In genomic region chr22:46061431-46062231, GRCh38 we compare ENCODE assay signal across 12 cellular contexts.
DNase-seq lines count a peak whose midpoint lies in the region; ATAC-seq and TF ChIP-seq lines count a peak whose summit lies in the region.
"Had no signal": no experiment of that assay in that cellular context is flagged by ENCODE, and none has a peak within 500 bp of the region (broad histone marks: within the 10 kb centered on the region; RNA-seq: fewer than 3 reads in every experiment).

No MANE protein-coding gene starts in this region.

- H2BK12ac ChIP-seq in mesenchymal stem cell (ENCODE audit: low read length in 2 of 2), result no peak overlapping the region

- H3K79me1 ChIP-seq in mesenchymal stem cell (replicated peaks; ENCODE audit: low read length, poor library complexity, severe bottlenecking), result peaks cover 28% of the 10 kb centered on the region

- no peak overlapping the region for H3K27ac Mint-ChIP-seq in immature natural killer cell
- H3K27ac Mint-ChIP-seq in activated CD8-positive, alpha-beta memory T cell treated with anti-CD3 and anti-CD28 coated beads, Interleukin-2, amount 10 ng/mL, durations not matched to agents 7 days and 5 days, result no peak overlapping the region
- H3K27ac Mint-ChIP-seq: activated naive CD8-positive, alpha-beta T cell treated with anti-CD3 and anti-CD28 coated beads, Interleukin-2, amount 50 U/mL, for 24 hours; memory B cell had no signal

- H3K27ac ChIP-seq in SK-N-MC, result peak overlapping the region; percentile 100; the same call in 1 of the 2 replicates
- H3K27ac ChIP-seq in esophagus muscularis mucosa (replicated peaks in 1 of 4), result peak overlapping the region; percentile 99 to 100 (median 100)
- H3K27ac ChIP-seq in mesenchymal stem cell (ENCODE audit: low read length, poor library complexity, severe bottlenecking), result no peak overlapping the region
- H3K27ac ChIP-seq in suprapubic skin, result peak overlapping the region; percentile 98

- TF ChIP-seq CTCF in esophagus muscularis mucosa (IDR thresholded peaks at IDR 0.05) (no peak), suprapubic skin (IDR thresholded peaks at IDR 0.05) (no peak)

- no peak overlapping the region for H4K91ac ChIP-seq in mesenchymal stem cell (ENCODE audit: low read length)

- H3K4me2 ChIP-seq in mesenchymal stem cell (ENCODE audit: low read length, poor library complexity, severe bottlenecking), result peak overlapping the region; percentile 71

- no peak overlapping the region for H3K4me3 ChIP-seq in SK-N-MC
- peak overlapping the region in 3 of 4 donors; percentile 4 to 29 (median 25) for H3K4me3 ChIP-seq in esophagus muscularis mucosa
- H3K4me3 ChIP-seq in mesenchymal stem cell (ENCODE audit: insufficient read depth in 1 of 2, low read depth in 1 of 2, low read length in 2 of 2), result peak overlapping the region in 1 of 2 experiments; percentile 44
- peak overlapping the region; percentile 33 for H3K4me3 ChIP-seq in suprapubic skin

- no peak overlapping the region for H2AFZ ChIP-seq in mesenchymal stem cell (ENCODE audit: low read depth, low read length)

- H3K4me1 Mint-ChIP-seq in immature natural killer cell, result peaks cover 41 to 82% of the 10 kb centered on the region in 2 donors
- H3K4me1 Mint-ChIP-seq in activated CD8-positive, alpha-beta memory T cell treated with anti-CD3 and anti-CD28 coated beads, Interleukin-2, amount 10 ng/mL, durations not matched to agents 7 days and 5 days, result peaks cover 19% of the 10 kb centered on the region

- H2BK5ac ChIP-seq in mesenchymal stem cell (ENCODE audit: low read depth, low read length, poor library complexity, severe bottlenecking), result no peak overlapping the region

- no peaks in the 10 kb centered on the region for H3K9me3 Mint-ChIP-seq in immature natural killer cell
- H3K9me3 Mint-ChIP-seq in activated CD8-positive, alpha-beta memory T cell treated with anti-CD3 and anti-CD28 coated beads, Interleukin-2, amount 10 ng/mL, durations not matched to agents 7 days and 5 days (ENCODE audit: low read depth), result no peaks in the 10 kb centered on the region
- H3K9me3 Mint-ChIP-seq: activated naive CD8-positive, alpha-beta T cell treated with anti-CD3 and anti-CD28 coated beads, Interleukin-2, amount 50 U/mL, for 24 hours; IgD-negative memory B cell; memory B cell had no signal

- H3K23ac ChIP-seq in mesenchymal stem cell (ENCODE audit: low read length in 2 of 2), result no peak overlapping the region

- intact Hi-C loops in esophagus muscularis mucosa (cut with DNase I), result no loop called here

- no peaks in the 10 kb centered on the region for H3K27me3 ChIP-seq in esophagus muscularis mucosa
- no peaks in the 10 kb centered on the region for H3K27me3 ChIP-seq in mesenchymal stem cell (ENCODE audit: control insufficient read depth in 1 of 2, insufficient read depth in 1 of 2, low read length in 2 of 2)
- H3K27me3 ChIP-seq in suprapubic skin, result no peaks in the 10 kb centered on the region

- ATAC-seq in activated CD8-positive, alpha-beta memory T cell treated with anti-CD3 and anti-CD28 coated beads, Interleukin-2, amount 10 ng/mL, durations not matched to agents 7 days and 5 days, result no peak
- ATAC-seq: activated naive CD8-positive, alpha-beta T cell treated with anti-CD3 and anti-CD28 coated beads, Interleukin-2, amount 50 U/mL, for 24 hours had no signal

- no peak overlapping the region for H4K8ac ChIP-seq in mesenchymal stem cell (ENCODE audit: low read length)

- H2AK5ac ChIP-seq in mesenchymal stem cell (ENCODE audit: low read length, severe bottlenecking), result no peak overlapping the region

- H3K4me3 Mint-ChIP-seq in immature natural killer cell, result no peak overlapping the region
- H3K4me3 Mint-ChIP-seq in activated CD8-positive, alpha-beta memory T cell treated with anti-CD3 and anti-CD28 coated beads, Interleukin-2, amount 10 ng/mL, durations not matched to agents 7 days and 5 days, result no peak overlapping the region
- H3K4me3 Mint-ChIP-seq: activated naive CD8-positive, alpha-beta T cell treated with anti-CD3 and anti-CD28 coated beads, Interleukin-2, amount 50 U/mL, for 24 hours; memory B cell had no signal

- H3K9ac ChIP-seq in SK-N-MC (ENCODE audit: insufficient read length), result no peak overlapping the region
- H3K9ac ChIP-seq in mesenchymal stem cell (ENCODE audit: low read length), result peak overlapping the region; percentile 96

- H2BK120ac ChIP-seq in mesenchymal stem cell (ENCODE audit: low read depth, low read length), result no peak overlapping the region

- H3K36me3 ChIP-seq in SK-N-MC (ENCODE audit: insufficient read depth, low read length), result no peaks in the 10 kb centered on the region
- H3K36me3 ChIP-seq in esophagus muscularis mucosa, result peaks cover 0 to 9% (median 2%) of the 10 kb centered on the region in 4 donors
- peaks cover 3 to 9% of the 10 kb centered on the region in 2 experiments for H3K36me3 ChIP-seq in mesenchymal stem cell (ENCODE audit: control insufficient read depth in 1 of 2, insufficient read depth in 2 of 2, low read depth in 1 of 2, low read length in 2 of 2)
- H3K36me3 ChIP-seq in suprapubic skin, result no peaks in the 10 kb centered on the region

- TF ChIP-seq EP300 in esophagus muscularis mucosa (IDR thresholded peaks at IDR 0.05) (no peak), suprapubic skin (IDR thresholded peaks at IDR 0.05) (no peak)

- H3K4me1 ChIP-seq in esophagus muscularis mucosa (peaks cover 95 to 100% (median 100%) of the 10 kb centered on the region in 4 donors), mesenchymal stem cell (ENCODE audit: control insufficient read depth, insufficient read depth, low read depth, low read length) (peaks cover 9% of the 10 kb centered on the region), suprapubic skin (peaks cover 99% of the 10 kb centered on the region)

- H3K9me3 ChIP-seq in SK-N-MC (ENCODE audit: low read depth, low read length) (no peaks in the 10 kb centered on the region), esophagus muscularis mucosa (no peaks in the 10 kb centered on the region), mesenchymal stem cell (ENCODE audit: control insufficient read depth, low read length) (no peaks in the 10 kb centered on the region), suprapubic skin (no peaks in the 10 kb centered on the region)

- no peak overlapping the region for H3K14ac ChIP-seq in mesenchymal stem cell (ENCODE audit: low read length in 2 of 2)

- no peak overlapping the region for H3K18ac ChIP-seq in mesenchymal stem cell (ENCODE audit: low read depth in 1 of 2, low read length in 2 of 2)

- TF ChIP-seq POLR2A in esophagus muscularis mucosa (IDR thresholded peaks at IDR 0.05; ENCODE audit: low read depth) (no peak), suprapubic skin (IDR thresholded peaks at IDR 0.05) (no peak)

- H3K27me3 Mint-ChIP-seq in immature natural killer cell (ENCODE audit: low read depth in 3 of 3), result peaks cover 0 to 6% (median 0%) of the 10 kb centered on the region in 3 donors
- H3K27me3 Mint-ChIP-seq in activated CD8-positive, alpha-beta memory T cell treated with anti-CD3 and anti-CD28 coated beads, Interleukin-2, amount 10 ng/mL, durations not matched to agents 7 days and 5 days, result peaks cover 10% of the 10 kb centered on the region
- H3K27me3 Mint-ChIP-seq: activated naive CD8-positive, alpha-beta T cell treated with anti-CD3 and anti-CD28 coated beads, Interleukin-2, amount 50 U/mL, for 24 hours; memory B cell had no signal

- DNase-seq in SK-N-MC (ENCODE audit: low read depth, low spot score) (no peak), esophagus muscularis mucosa (ENCODE audit: extremely low spot score) (no peak), mesenchymal stem cell (no peak), suprapubic skin (ENCODE audit: low spot score in 2 of 2) (peak; percentile 64 to 76), occipital lobe (lab: John Stamatoyannopoulos, UW) (no peak), immature natural killer cell (no peak), AML-193 (lab: John Stamatoyannopoulos, UW) (no peak)
- DNase-seq in activated CD8-positive, alpha-beta memory T cell treated with anti-CD3 and anti-CD28 coated beads, Interleukin-2, amount 10 ng/mL, durations not matched to agents 7 days and 5 days, result no peak
- DNase-seq: activated naive CD8-positive, alpha-beta T cell treated with anti-CD3 and anti-CD28 coated beads, Interleukin-2, amount 50 U/mL, for 24 hours; SIG-M5 had no signal

- H3K36me3 Mint-ChIP-seq in immature natural killer cell, result peaks cover 3 to 9% (median 5%) of the 10 kb centered on the region in 3 donors
- H3K36me3 Mint-ChIP-seq in activated CD8-positive, alpha-beta memory T cell treated with anti-CD3 and anti-CD28 coated beads, Interleukin-2, amount 10 ng/mL, durations not matched to agents 7 days and 5 days, result peaks cover 1% of the 10 kb centered on the region
- H3K36me3 Mint-ChIP-seq: IgD-negative memory B cell had no signal

- CTCF ChIA-PET in activated CD8-positive, alpha-beta memory T cell treated with anti-CD3 and anti-CD28 coated beads, Interleukin-2, amount 10 ng/mL, durations not matched to agents 7 days and 5 days (lab: Charles Lee), result interaction anchor here (1.1 kb wide), 1 partner anchor 55 kb away, joined by 4 read pairs; no protein-coding TSS in a partner anchor

- H2BK15ac ChIP-seq in mesenchymal stem cell (ENCODE audit: low read depth, poor library complexity, severe bottlenecking), result peak overlapping the region; percentile 58

- 82% methylated on average over 48 of the region's 87 CpGs for WGBS in esophagus muscularis mucosa
- WGBS in mesenchymal stem cell, result 23% methylated on average over 77 of the region's 87 CpGs
- 65% methylated on average over 16 of the region's 87 CpGs for WGBS in suprapubic skin

- H3K4ac ChIP-seq in mesenchymal stem cell (ENCODE audit: low read depth in 1 of 2, low read length in 2 of 2), result no peak overlapping the region

Comparison
In these comparisons a context has a peak if more than half of its experiments do, and no peak if none do; other contexts are left out.
1. DNase-seq: peak in suprapubic skin (2 of 2); none in SK-N-MC (single experiment), esophagus muscularis mucosa (single experiment), mesenchymal stem cell (single experiment), occipital lobe (single experiment), immature natural killer cell (0 of 3), activated CD8-positive, alpha-beta memory T cell treated with anti-CD3 and anti-CD28 coated beads, Interleukin-2, amount 10 ng/mL, durations not matched to agents 7 days and 5 days (single experiment) and AML-193 (0 of 2).